In genomic region chr1:151540021-151540981, GRCh38 we compare ENCODE assay signal across 8 cellular contexts. TPM values are rescaled to one million over a fixed set of nuclear protein-coding genes. Genes with fewer than 3 reads are reported as not detected.
A peak's percentile ranks its signal among the peaks of the same experiment; 100 is the strongest.
DNase-seq lines count a peak whose midpoint lies in the region; ATAC-seq, FAIRE-seq and TF ChIP-seq lines count a peak whose summit lies in the region.

Gene TUFT1, plus strand, starts transcription at chr1:151540309. Its CDS starts 58 bp downstream, at chr1:151540367.

- no peak for FAIRE-seq in H54 (lab: Jason Lieb, UNC)

- 2 to 5% methylated on average over 12 to 13 of the region's 70 CpGs for WGBS in gastroesophageal sphincter (ENCODE audit: low coverage in 1 of 2), 2 donors
- 3% methylated on average over 51 of the region's 70 CpGs for WGBS in suprapubic skin

- peak within 1 kb of the TSS; percentile 38 for H3K27ac ChIP-seq in SJCRH30
- peak within 1 kb of the TSS; percentile 68 to 94 (median 90) for H3K27ac ChIP-seq in gastroesophageal sphincter
- H3K27ac ChIP-seq in suprapubic skin: peak within 1 kb of the TSS; percentile 87

- DNase-seq in EH (ENCODE audit: low read depth) (peak; percentile 92), H54 (ENCODE audit: insufficient read length, low spot score) (peak; percentile 81), M059J (ENCODE audit: low read depth) (peak; percentile 93), SJCRH30 (peak; percentile 92 to 94), nucleus accumbens (lab: John Stamatoyannopoulos, UW) (peak in 55 of 56 donors; percentile 28 to 93 (median 72)), suprapubic skin (ENCODE audit: low spot score in 2 of 2) (peak; percentile 95 to 97)
- DNase-seq in activated naive CD4-positive, alpha-beta T cell treated with Interleukin-2 at 50 U/mL for 16 hours: peak; percentile 95

- H3K36me3 ChIP-seq in SJCRH30: no peaks in the 10 kb centered on the region
- no peaks in the 10 kb centered on the region for H3K36me3 ChIP-seq in gastroesophageal sphincter
- H3K36me3 ChIP-seq in suprapubic skin: no peaks in the 10 kb centered on the region

- H3K4me3 ChIP-seq in SJCRH30: peak within 1 kb of the TSS; percentile 66
- peak within 1 kb of the TSS; percentile 58 to 77 for H3K4me3 ChIP-seq in gastroesophageal sphincter
- H3K4me3 ChIP-seq in suprapubic skin: peak within 1 kb of the TSS; percentile 75

- H3K4me1 ChIP-seq in SJCRH30 (peaks cover 8% of the 10 kb centered on the region), gastroesophageal sphincter (peaks cover 0 to 45% (median 3%) of the 10 kb centered on the region in 3 donors), suprapubic skin (peaks cover 42% of the 10 kb centered on the region)

- TF ChIP-seq CTCF in gastroesophageal sphincter (IDR thresholded peaks at IDR 0.05) (no peak), suprapubic skin (IDR thresholded peaks at IDR 0.05) (no peak)

- TF ChIP-seq EP300 in gastroesophageal sphincter (IDR thresholded peaks at IDR 0.05): no peak
- no peak for TF ChIP-seq EP300 in suprapubic skin (IDR thresholded peaks at IDR 0.05)

- H3K9me3 ChIP-seq in SJCRH30 (replicated peaks) (no peaks in the 10 kb centered on the region), gastroesophageal sphincter (no peaks in the 10 kb centered on the region), suprapubic skin (no peaks in the 10 kb centered on the region)

- TF ChIP-seq POLR2A in H54 (IDR thresholded peaks at IDR 0.05; ENCODE audit: low read depth, low read length) (no peak), gastroesophageal sphincter (IDR thresholded peaks at IDR 0.05) (peak; percentile 79 to 81), suprapubic skin (IDR thresholded peaks at IDR 0.05) (peak; percentile 34 to 74)

- H3K27me3 ChIP-seq in SJCRH30 (no peaks in the 10 kb centered on the region), gastroesophageal sphincter (no peaks in the 10 kb centered on the region), suprapubic skin (no peaks in the 10 kb centered on the region)

- peak; percentile 95 for ATAC-seq in gastroesophageal sphincter

RNA-seq across cellular contexts. Expression of gene TUFT1, which starts in this region (rescaled TPM):
- total RNA-seq in M059J (2014; rRNA removed; shearing (Covaris generic)): 13.2 and 21.1 TPM in 2 replicates
- total RNA-seq in SJCRH30 (2014; rRNA removed; shearing (Covaris generic)): 8.1 and 8.3 TPM in 2 replicates
- total RNA-seq in gastroesophageal sphincter (10 to 100 TPM; 15.1 to 20.4 (median 17.5) TPM), suprapubic skin (100 to 1,000 TPM in 1 of 4 donors, 10 to 100 TPM in 3; 83.4 to 121 (median 91.5) TPM)

Comparison
In these comparisons a context has a peak if more than half of its experiments do, and no peak if none do; other contexts are left out.
1. Peak in every context shown above with its lines: DNase-seq, ATAC-seq, H3K4me3 ChIP-seq and H3K27ac ChIP-seq.
2. H3K27ac ChIP-seq: peak in every context shown above with its lines; median percentile 90 in gastroesophageal sphincter; 87 in suprapubic skin; 38 in SJCRH30.